ENCODE assay signal across 17 cellular contexts in the genomic region with DNA sequence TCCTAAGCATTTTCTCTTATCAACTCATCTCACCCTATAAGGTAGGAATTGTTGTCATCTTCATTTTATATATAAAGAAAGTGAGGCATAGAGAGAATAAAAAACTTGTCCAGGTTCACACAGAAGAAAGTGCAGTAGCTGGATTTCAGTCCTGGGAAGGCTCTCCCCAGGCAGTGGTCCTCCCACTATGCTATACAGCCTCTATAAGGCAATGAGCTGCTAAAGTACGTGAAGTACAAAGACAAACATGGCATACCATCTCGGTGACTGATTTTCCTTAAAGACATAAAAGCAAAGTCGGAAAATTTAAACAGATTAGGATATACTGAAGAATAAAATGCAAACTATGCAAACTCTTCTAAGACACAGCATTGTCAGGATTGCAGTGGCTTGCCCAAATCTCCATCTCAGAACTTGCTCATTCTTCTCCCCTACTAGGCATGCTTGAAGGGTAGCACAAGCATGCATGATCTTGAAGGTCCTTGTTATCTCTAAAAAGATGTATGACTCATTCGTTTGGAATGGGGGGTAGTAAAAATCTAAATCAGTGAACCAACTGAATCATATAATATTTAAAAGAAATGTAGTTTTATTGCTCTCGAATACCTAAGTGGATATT.
A peak's percentile ranks its signal among the peaks of the same experiment; 100 is the strongest.
DNase-seq lines count a peak whose midpoint lies in the region; ATAC-seq and TF ChIP-seq lines count a peak whose summit lies in the region.
"Had no signal": no experiment of that assay in that cellular context is flagged by ENCODE, and none has a peak within 500 bp of the region (broad histone marks: within the 10 kb centered on the region; RNA-seq: fewer than 3 reads in every experiment).

No MANE protein-coding gene starts in this region.

- TF ChIP-seq POLR2A in tibial nerve (IDR thresholded peaks at IDR 0.05) = no peak
- TF ChIP-seq POLR2A in stomach (IDR thresholded peaks at IDR 0.05) = no peak

- DNase-seq in AG09309 (ENCODE audit: low read depth) (peak; percentile 63), LoVo (ENCODE audit: low spot score) (peak; percentile 54), cardiac fibroblast (ENCODE audit: low read depth in 2 of 2) (peak; percentile 19 to 24), mesendoderm (peak; percentile 82), NCI-H2227 (lab: John Stamatoyannopoulos, UW; ENCODE audit: unreplicated experiment) (no peak), tibial nerve (ENCODE audit: low spot score in 2 of 2) (no peak), stomach (no peak)
- DNase-seq: activated CD4-positive, alpha-beta T cell treated with anti-CD3 and anti-CD28 coated beads for 48 hours; activated T-cell treated with anti-CD3 and anti-CD28 coated beads, Interleukin-2, amount 50 U/mL, for 24 hours; C1 segment of cervical spinal cord; dorsolateral prefrontal cortex; gastrocnemius medialis; islet precursor cell; KG1; NCI-H510A; stimulated activated CD4-positive, alpha-beta T cell treated with anti-CD3 and anti-CD28 coated beads, Interleukin-1b, Interleukin-23, amount 100 ng/mL, for 48 hours had no signal

- H3K79me1 ChIP-seq in mesendoderm (ENCODE audit: low read length) = no peaks in the 10 kb centered on the region

- H2AK5ac ChIP-seq in mesendoderm (ENCODE audit: low read length) = no peak overlapping the region

- H3K4me2 ChIP-seq in mesendoderm (ENCODE audit: low read length) = no peak overlapping the region

- H3K56ac ChIP-seq in mesendoderm (ENCODE audit: low read length) = no peak overlapping the region

- no peak overlapping the region for H4K8ac ChIP-seq in mesendoderm (ENCODE audit: low read depth, low read length)

- no peak overlapping the region for H2BK15ac ChIP-seq in mesendoderm (replicated peaks; ENCODE audit: low read depth)

- WGBS in mesendoderm (ENCODE audit: extremely low coverage, insufficient coverage, low lambda C conversion rate) = no CpG with 5 or more reads among the region's 5 CpGs
- 66 to 68% methylated on average over 5 of the region's 5 CpGs for WGBS in tibial nerve, 2 donors
- WGBS in stomach, 5 donors = 70 to 78% (median 75%) methylated on average over 5 of the region's 5 CpGs

- H3K36me3 ChIP-seq in mesendoderm (ENCODE audit: control insufficient read depth, insufficient read depth, low read length) (no peaks in the 10 kb centered on the region), tibial nerve (no peaks in the 10 kb centered on the region), stomach (no peaks in the 10 kb centered on the region)
- H3K36me3 ChIP-seq: gastrocnemius medialis had no signal

- H3K4me3 ChIP-seq in AG09309 (ENCODE audit: control insufficient read depth, low read depth, low read length) (no peak overlapping the region), cardiac fibroblast (replicated peaks in 1 of 2; ENCODE audit: low read depth in 2 of 2, low read length in 2 of 2) (no peak overlapping the region), mesendoderm (ENCODE audit: low read length) (no peak overlapping the region), tibial nerve (no peak overlapping the region), stomach (no peak overlapping the region)
- H3K4me3 ChIP-seq: dorsolateral prefrontal cortex, gastrocnemius medialis had no signal

- H3K4me1 ChIP-seq in mesendoderm (ENCODE audit: control insufficient read depth, low read depth, low read length) (peaks cover 6% of the 10 kb centered on the region), tibial nerve (no peaks in the 10 kb centered on the region), stomach (no peaks in the 10 kb centered on the region)
- H3K4me1 ChIP-seq: gastrocnemius medialis had no signal

- H3K18ac ChIP-seq in mesendoderm (ENCODE audit: low read length) = no peak overlapping the region

- H3K9ac ChIP-seq in mesendoderm (ENCODE audit: low read length) = no peak overlapping the region

- no peak overlapping the region for H3K27ac ChIP-seq in mesendoderm (ENCODE audit: low read depth, low read length)
- no peak overlapping the region for H3K27ac ChIP-seq in tibial nerve
- H3K27ac ChIP-seq in stomach = no peak overlapping the region
- H3K27ac ChIP-seq: dorsolateral prefrontal cortex, gastrocnemius medialis had no signal

- H3K27me3 ChIP-seq in mesendoderm (ENCODE audit: insufficient read depth, low read length, poor library complexity) (no peaks in the 10 kb centered on the region), tibial nerve (no peaks in the 10 kb centered on the region), stomach (no peaks in the 10 kb centered on the region)
- H3K27me3 ChIP-seq: dorsolateral prefrontal cortex, gastrocnemius medialis had no signal

- intact Hi-C loops in stomach (cut with DNase I; ENCODE audit: low total_unique reads) = no loop called here

- H2BK5ac ChIP-seq in mesendoderm (ENCODE audit: low read length) = no peak overlapping the region

- H2BK120ac ChIP-seq in mesendoderm (ENCODE audit: low read depth, low read length) = no peak overlapping the region

- TF ChIP-seq CTCF in AG09309 (IDR thresholded peaks at IDR 0.05; ENCODE audit: control insufficient read depth, insufficient read depth, low read depth, low read length, missing control alignments) = no peak
- no peak for TF ChIP-seq CTCF in cardiac fibroblast (IDR thresholded peaks at IDR 0.05; ENCODE audit: low read depth, low read length)
- no peak for TF ChIP-seq CTCF in tibial nerve (IDR thresholded peaks at IDR 0.05)
- TF ChIP-seq CTCF in stomach (IDR thresholded peaks at IDR 0.05) = no peak

- no peak overlapping the region for H3K23ac ChIP-seq in mesendoderm (ENCODE audit: low read length)

- H3K9me3 ChIP-seq in tibial nerve = no peaks in the 10 kb centered on the region
- no peaks in the 10 kb centered on the region for H3K9me3 ChIP-seq in stomach
- H3K9me3 ChIP-seq: gastrocnemius medialis had no signal

- no peak overlapping the region for H3K4ac ChIP-seq in mesendoderm (ENCODE audit: low read depth, low read length)

- ATAC-seq in HG03378 (IDR thresholded peaks at IDR 0.05; ENCODE audit: unreplicated experiment) = no peak
- ATAC-seq: gastrocnemius medialis had no signal

- no peak overlapping the region for H4K5ac ChIP-seq in mesendoderm (ENCODE audit: low read length)

- no peak for TF ChIP-seq EP300 in tibial nerve (IDR thresholded peaks at IDR 0.05)
- TF ChIP-seq EP300 in stomach (IDR thresholded peaks at IDR 0.05) = no peak

- H3K79me2 ChIP-seq in mesendoderm (ENCODE audit: control insufficient read depth, insufficient read depth, low read length) = no peaks in the 10 kb centered on the region

Comparison
In these comparisons a context has a peak if more than half of its experiments do, and no peak if none do; other contexts are left out.
1. DNase-seq: peak in AG09309 (single experiment), LoVo (single experiment), cardiac fibroblast (2 of 2) and mesendoderm (single experiment); none in NCI-H2227 (single experiment), tibial nerve (0 of 2) and stomach (single experiment).